8 cellular contexts compared by ENCODE assay signal in genomic region chr14:75002392-75003249, GRCh38. TPM values are rescaled to one million over a fixed set of nuclear protein-coding genes. Genes with fewer than 3 reads are reported as not detected.
DNase-seq lines count a peak whose midpoint lies in the region; ATAC-seq and TF ChIP-seq lines count a peak whose summit lies in the region.

EIF2B2 (plus strand) TSS chr14:75002921; CDS start chr14:75002991, 70 bp downstream.

- H3K9ac ChIP-seq in mucosa of rectum (ENCODE audit: low read depth in 1 of 2, low read length in 2 of 2), result peak within 1 kb of the TSS; percentile 73 to 89

- peaks cover 24% of the 10 kb centered on the region for H3K79me2 ChIP-seq in PC-9 (ENCODE audit: low read depth)

- peak within 1 kb of the TSS; percentile 94 for H2AFZ ChIP-seq in PC-9

- DNase-seq in DMS153 (lab: John Stamatoyannopoulos, UW) (peak; percentile 93), PC-9 (peak; percentile 97 to 100), epithelial cell of proximal tubule (ENCODE audit: low read depth) (peak; percentile 53)
- DNase-seq in Jurkat, Clone E6-1 (ENCODE audit: low read depth, low spot score), result peak; percentile 98
- DNase-seq in activated T-cell treated with anti-CD3 and anti-CD28 coated beads, Interleukin-2, amount 50 U/mL, for 1 hour, result peak; percentile 98
- DNase-seq in stimulated activated CD8-positive, alpha-beta memory T cell treated with anti-CD3 and anti-CD28 coated beads, Interleukin-4, amount 100 ng/mL, for 48 hours, result peak; percentile 99

- ATAC-seq in GM21619 (IDR thresholded peaks at IDR 0.05; ENCODE audit: unreplicated experiment), result peak; percentile 93

- CTCF ChIA-PET in PC-9 (lab: Charles Lee), result interaction anchor here (0.6 to 1.2 kb wide), 5 partner anchors 19 to 63 kb away, joined by 3 to 4 read pairs (median 3); no protein-coding TSS in a partner anchor

- H4K20me1 ChIP-seq in PC-9 (ENCODE audit: insufficient read depth), result no peaks in the 10 kb centered on the region

- TF ChIP-seq CTCF in PC-9 (conservative IDR thresholded peaks at IDR 0.05), result peak; percentile 22; the same call in 1 of the 2 replicates
- TF ChIP-seq CTCF in epithelial cell of proximal tubule (conservative IDR thresholded peaks at IDR 0.05; ENCODE audit: low read depth, low read length), result no peak

- POLR2A ChIA-PET in PC-9 (lab: Charles Lee; ENCODE audit: unreplicated experiment), result interaction anchor here (0.5 to 1.4 kb wide), 12 partner anchors 20 to 927 kb away, joined by 3 to 6 read pairs (median 4); no protein-coding TSS in a partner anchor

- H3F3A ChIP-seq in PC-9 (ENCODE audit: insufficient read depth, low read depth), result peaks cover 36% of the 10 kb centered on the region

- peaks cover 24% of the 10 kb centered on the region for H3K4me1 ChIP-seq in PC-9 (replicated peaks; ENCODE audit: insufficient read depth)
- H3K4me1 ChIP-seq in mucosa of rectum (ENCODE audit: control insufficient read depth in 2 of 2, insufficient read depth in 2 of 2, low read length in 2 of 2), result peaks cover 12 to 16% of the 10 kb centered on the region in 2 donors

- H3K4me2 ChIP-seq in PC-9, result peak within 1 kb of the TSS; percentile 96

- no TSS peak for BruUV-seq in PC-9 (replicated peaks; lab: Mats Ljungman, UMichigan)

- peak within 1 kb of the TSS; percentile 88 for H3K4me3 ChIP-seq in Jurkat, Clone E6-1 (ENCODE audit: low read length)
- H3K4me3 ChIP-seq in PC-9, result peak within 1 kb of the TSS; percentile 79
- peak within 1 kb of the TSS; percentile 91 for H3K4me3 ChIP-seq in epithelial cell of proximal tubule (ENCODE audit: low read depth, low read length)
- peak within 1 kb of the TSS; percentile 78 to 93 for H3K4me3 ChIP-seq in mucosa of rectum (ENCODE audit: low read length in 2 of 2)

- H3K9me2 ChIP-seq in PC-9 (ENCODE audit: insufficient read depth), result no peaks in the 10 kb centered on the region

- H3K9me3 ChIP-seq in PC-9 (ENCODE audit: insufficient read depth, low read depth), result no peaks in the 10 kb centered on the region
- H3K9me3 ChIP-seq in mucosa of rectum (ENCODE audit: control insufficient read depth in 2 of 2, low read length in 2 of 2), result no peaks in the 10 kb centered on the region

- H3K27me3 ChIP-seq in PC-9 (ENCODE audit: insufficient read depth, low read depth), result no peaks in the 10 kb centered on the region
- no peaks in the 10 kb centered on the region for H3K27me3 ChIP-seq in mucosa of rectum (ENCODE audit: control insufficient read depth in 2 of 2, insufficient read depth in 2 of 2, low read length in 2 of 2)

- H3K36me3 ChIP-seq in PC-9 (ENCODE audit: low read depth), result peaks cover 29% of the 10 kb centered on the region
- H3K36me3 ChIP-seq in mucosa of rectum (ENCODE audit: control insufficient read depth in 2 of 2, insufficient read depth in 2 of 2, low read length in 2 of 2), result peaks cover 22 to 25% of the 10 kb centered on the region in 2 donors

- intact Hi-C loops in PC-9 (cut with micrococcal nuclease; ENCODE audit: unreplicated experiment), result loop anchor here (1.0 to 2.0 kb wide), 6 partner anchors 14 to 67 kb away; partner anchors contain the start of genes MLH3, PGF and ZC2HC1C

- 0 out of 2 replicates have a peak within 1 kb of the TSS, but pooled peaks have one; percentile 10 for H3K27ac ChIP-seq in PC-9
- peak within 1 kb of the TSS; percentile 69 to 86 for H3K27ac ChIP-seq in mucosa of rectum (ENCODE audit: low read depth in 2 of 2, low read length in 2 of 2)

RNA-seq across cellular contexts. Expression of gene EIF2B2, which starts in this region (rescaled TPM):
- polyA plus RNA-seq in Jurkat, Clone E6-1 (2012; ENCODE audit: insufficient read depth, insufficient read length), result 116 TPM
- total RNA-seq in PC-9 (2021) (131 and 139 TPM in 2 replicates), epithelial cell of proximal tubule (52.5 and 73.9 TPM in 2 replicates)

Comparison
In these comparisons a context has a peak if more than half of its experiments do, and no peak if none do; other contexts are left out.
1. Peak in every context shown above with its lines: DNase-seq, ATAC-seq, H3K4me3 ChIP-seq and H3K27ac ChIP-seq.